In the genomic region with DNA sequence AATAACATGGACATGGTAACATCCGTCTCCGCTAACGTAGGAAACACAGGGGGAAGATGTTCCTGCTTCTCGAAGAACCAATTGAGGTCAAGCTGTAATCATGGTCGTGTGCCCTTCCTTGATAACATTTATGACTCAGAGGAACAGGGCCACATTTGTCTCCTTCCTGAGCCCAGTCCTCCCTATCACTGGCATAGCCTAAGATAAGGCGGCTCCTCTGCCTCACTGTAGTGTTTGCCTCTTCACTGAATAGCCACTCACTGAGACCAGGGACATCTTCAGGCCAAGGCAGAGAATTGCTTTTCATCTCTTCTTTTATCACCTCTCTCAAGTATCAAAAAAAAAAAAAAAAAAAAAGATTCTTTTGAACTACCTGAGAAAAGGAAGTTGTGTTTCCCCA, we compare ENCODE assay signal across 1 cellular context.
A peak's percentile ranks its signal among the peaks of the same experiment; 100 is the strongest.
TF ChIP-seq lines count a peak whose summit lies in the region.

No MANE protein-coding gene starts in this region.

TF ChIP-seq in K562, 482 proteins besides CTCF, POLR2A, EP300 and RAD21 (continued from another document):
- TF ChIP-seq JUND (IDR thresholded peaks at IDR 0.05; ENCODE audit: borderline replicate concordance, low read depth, low read length) (peak; percentile 40; the same call in 1 of the 2 replicates), JUND (tag; IDR thresholded peaks at IDR 0.05; ENCODE audit: borderline replicate concordance, low read depth, low read length) (0 out of 3 replicates have a peak, but pooled peaks have one; percentile 27), MITF (IDR thresholded peaks at IDR 0.05) (no peak), CBFA2T3 (IDR thresholded peaks at IDR 0.05) (peak; percentile 45; the same call in 1 of the 2 replicates), ZNF436 (CRISPR knock-in tag; IDR thresholded peaks at IDR 0.05) (no peak), FOSL1 (tag; conservative IDR thresholded peaks at IDR 0.05) (0 out of 2 replicates have a peak, but pooled peaks have one; percentile 28)
